ENCODE assay signal across 8 cellular contexts in the genomic region with DNA sequence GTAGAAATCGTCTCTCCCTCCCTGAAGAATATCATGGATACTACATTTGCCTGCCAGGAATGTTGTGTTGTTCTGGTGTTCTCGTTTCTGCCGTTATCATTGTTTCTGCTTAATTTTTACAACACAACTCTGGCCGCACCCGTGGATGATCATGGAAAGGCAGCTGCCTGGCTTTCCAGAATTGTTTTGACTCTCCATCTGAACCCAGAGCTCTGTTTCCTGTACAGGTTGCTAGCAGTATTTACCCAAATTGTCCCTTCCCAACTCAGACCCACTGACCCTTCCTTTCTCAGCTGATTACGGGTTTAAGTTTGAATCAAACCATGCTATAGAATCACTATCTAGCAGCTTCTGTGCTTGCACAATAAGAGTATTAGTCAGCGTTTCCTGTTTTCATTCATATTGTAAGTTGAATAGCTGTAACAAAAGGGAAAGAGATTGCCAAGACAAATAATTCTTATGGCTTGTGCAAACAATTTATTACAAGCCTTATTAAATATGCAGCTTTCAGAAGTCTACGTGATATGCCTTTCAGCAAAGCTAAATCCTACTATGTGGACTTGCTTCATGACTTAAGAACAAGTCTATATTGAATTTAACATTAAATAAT.
DNase-seq lines count a peak whose midpoint lies in the region; ATAC-seq and TF ChIP-seq lines count a peak whose summit lies in the region.

No MANE protein-coding gene starts in this region.

- H3K36me3 ChIP-seq in HEK293 (ENCODE audit: control insufficient read depth in 2 of 2, insufficient read depth in 1 of 2, low read length in 2 of 2) (no peaks in the 10 kb centered on the region), Panc1 (ENCODE audit: control insufficient read depth, insufficient read depth, low read length) (no peaks in the 10 kb centered on the region), esophagus muscularis mucosa (no peaks in the 10 kb centered on the region)

- H3K4me1 ChIP-seq in HEK293 (ENCODE audit: control insufficient read depth, insufficient read depth, low read length) (peaks cover 10% of the 10 kb centered on the region), Panc1 (ENCODE audit: control insufficient read depth, insufficient read depth, low read length) (peaks cover 21% of the 10 kb centered on the region), esophagus muscularis mucosa (peaks cover 5 to 21% (median 15%) of the 10 kb centered on the region in 4 donors)

- CTCF ChIA-PET in HEK293 (lab: Yijun Ruan, JAX) (interaction anchor here (1.1 to 3.7 kb wide), 4 partner anchors 10 to 363 kb away, joined by 3 to 45 read pairs (median 16); no protein-coding TSS in a partner anchor), Panc1 (lab: Charles Lee) (interaction anchor here (1.2 to 3.2 kb wide), 3 partner anchors 10 to 320 kb away, joined by 3 to 9 read pairs (median 6); no protein-coding TSS in a partner anchor)

- TF ChIP-seq EP300 in esophagus muscularis mucosa (IDR thresholded peaks at IDR 0.05): no peak

- BruUV-seq in Panc1 (replicated peaks; lab: Mats Ljungman, UMichigan): no TSS peak

- TF ChIP-seq POLR2A in esophagus muscularis mucosa (IDR thresholded peaks at IDR 0.05; ENCODE audit: low read depth): no peak

- no peaks in the 10 kb centered on the region for H3K9me3 ChIP-seq in HEK293 (ENCODE audit: control insufficient read depth, insufficient read depth, low read depth, low read length)
- no peaks in the 10 kb centered on the region for H3K9me3 ChIP-seq in Panc1 (ENCODE audit: control insufficient read depth, insufficient read depth, low read depth, low read length)
- no peaks in the 10 kb centered on the region for H3K9me3 ChIP-seq in esophagus muscularis mucosa

- TF ChIP-seq CTCF in HEK293 (tag by site-specific recombination; IDR thresholded peaks at IDR 0.05) (no peak), Panc1 (IDR thresholded peaks at IDR 0.05) (no peak), esophagus muscularis mucosa (IDR thresholded peaks at IDR 0.05) (no peak)

- in situ Hi-C loops in Panc1 (cut with HindIII; ENCODE audit: low pct_unique_long_range_greater_than_20kb, low sequenced_read_pairs): no loop called here

- H3K27ac ChIP-seq in HEK293 (ENCODE audit: extremely low read depth, low read depth, low read length) (no peak overlapping the region), Panc1 (ENCODE audit: low read length) (peak overlapping the region; percentile 77), esophagus muscularis mucosa (replicated peaks in 1 of 4) (peak overlapping the region; percentile 30 to 65 (median 52))

- peak; percentile 91 for ATAC-seq in Panc1

- POLR2A ChIA-PET in HEK293 (lab: Yijun Ruan, JAX) (no interaction called here), Panc1 (lab: Charles Lee) (interaction anchor here (0.5 to 0.6 kb wide), 3 partner anchors 64 to 141 kb away, joined by 3 to 12 read pairs (median 5); no protein-coding TSS in a partner anchor)

- no peak overlapping the region for H3K4me3 ChIP-seq in HEK293 (ENCODE audit: low read depth, low read length)
- no peak overlapping the region for H3K4me3 ChIP-seq in Panc1 (ENCODE audit: low read depth in 2 of 2, low read length in 2 of 2)
- H3K4me3 ChIP-seq in esophagus muscularis mucosa: no peak overlapping the region
- no peak overlapping the region for H3K4me3 ChIP-seq in skeletal muscle cell (ENCODE audit: low read depth, low read length)

- H3K27me3 ChIP-seq in Panc1 (ENCODE audit: control insufficient read depth, insufficient read depth, low read length) (no peaks in the 10 kb centered on the region), esophagus muscularis mucosa (no peaks in the 10 kb centered on the region)

- 37% methylated on average over 8 of the region's 8 CpGs for WGBS in esophagus muscularis mucosa

- DNase-seq in A172 (ENCODE audit: low spot score): peak; percentile 85
- DNase-seq in Panc1 (ENCODE audit: low read depth, low spot score): peak; percentile 87
- no peak for DNase-seq in esophagus muscularis mucosa (ENCODE audit: extremely low spot score)
- peak; percentile 85 for DNase-seq in skeletal muscle cell (ENCODE audit: low read depth)
- DNase-seq in NCI-H2171 treated with DMSO at 0.1 percent for 48 hours (lab: John Stamatoyannopoulos, UW): no peak
- DNase-seq in T-helper 9 cell: no peak
- no peak for DNase-seq in cortex of kidney (lab: John Stamatoyannopoulos, UW)

- intact Hi-C loops in Panc1 (cut with micrococcal nuclease; ENCODE audit: unreplicated experiment) (no loop called here), esophagus muscularis mucosa (cut with DNase I) (no loop called here)

TF ChIP-seq in HEK293, 187 proteins besides CTCF, POLR2A, EP300 and RAD21:
- 0 out of 2 replicates have a peak, but pooled peaks have one; percentile 43 for TF ChIP-seq HOXC10 (CRISPR knock-in tag; IDR thresholded peaks at IDR 0.05)
- TF ChIP-seq ZNF768 (tag by site-specific recombination; IDR thresholded peaks at IDR 0.05): no peak
- peak; percentile 75; the same call in 1 of the 2 replicates for TF ChIP-seq ZEB2 (tag by site-specific recombination; IDR thresholded peaks at IDR 0.05)
- TF ChIP-seq GLI2 (tag by site-specific recombination; IDR thresholded peaks at IDR 0.05; ENCODE audit: borderline replicate concordance, low read depth): no peak
- TF ChIP-seq SP7 (tag by site-specific recombination; IDR thresholded peaks at IDR 0.05): peak; percentile 55
- no peak for TF ChIP-seq ZNF112 (tag by site-specific recombination; IDR thresholded peaks at IDR 0.05)
- no peak for TF ChIP-seq PATZ1 (tag by site-specific recombination; IDR thresholded peaks at IDR 0.05)
- TF ChIP-seq ZNF530 (tag by site-specific recombination; IDR thresholded peaks at IDR 0.05; ENCODE audit: low read depth): no peak
- TF ChIP-seq ZNF600 (tag by site-specific recombination; IDR thresholded peaks at IDR 0.05): peak; percentile 77
- peak; percentile 61; the same call in 1 of the 2 replicates for TF ChIP-seq TRIM28 (IDR thresholded peaks at IDR 0.05; ENCODE audit: borderline replicate concordance, low read length)
- peak; percentile 58 for TF ChIP-seq ZNF558 (tag by site-specific recombination; IDR thresholded peaks at IDR 0.05)
- TF ChIP-seq ZBTB17 (tag by site-specific recombination; IDR thresholded peaks at IDR 0.05): peak; percentile 65
- TF ChIP-seq ZNF529 (tag by site-specific recombination; IDR thresholded peaks at IDR 0.05; ENCODE audit: insufficient replicate concordance): no peak
- TF ChIP-seq OSR2 (tag by site-specific recombination; IDR thresholded peaks at IDR 0.05): peak; percentile 61
- peak; percentile 63 for TF ChIP-seq ZNF629 (tag by site-specific recombination; IDR thresholded peaks at IDR 0.05)
- TF ChIP-seq ZNF488 (tag by site-specific recombination; IDR thresholded peaks at IDR 0.05): no peak
- TF ChIP-seq ZNF366 (tag by site-specific recombination; conservative IDR thresholded peaks at IDR 0.05): 0 out of 2 replicates have a peak, but pooled peaks have one; percentile 41

Comparison
In these comparisons a context has a peak if more than half of its experiments do, and no peak if none do; other contexts are left out.
1. DNase-seq: peak in A172 (single experiment), Panc1 (single experiment) and skeletal muscle cell (single experiment); none in esophagus muscularis mucosa (single experiment), NCI-H2171 treated with DMSO at 0.1 percent for 48 hours (single experiment), T-helper 9 cell (single experiment) and cortex of kidney (single experiment).